In the genomic region with DNA sequence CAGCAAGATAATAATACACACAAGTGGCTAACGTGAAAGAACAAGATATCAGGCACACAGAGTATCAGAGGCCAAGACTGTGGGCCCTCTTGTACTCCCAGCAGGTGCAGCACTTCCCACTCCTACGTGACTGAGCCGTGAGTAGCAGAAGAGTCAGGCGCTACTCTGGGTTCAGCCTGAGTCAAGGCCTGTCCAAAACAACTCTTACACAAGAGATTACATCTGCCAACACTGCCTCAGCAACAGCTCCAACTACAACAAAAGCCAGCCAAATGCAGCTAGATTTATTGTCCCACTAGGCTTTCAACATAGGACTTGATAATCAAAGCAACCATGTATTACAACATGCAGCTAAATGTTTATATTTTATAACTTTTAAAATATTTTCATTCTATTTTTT, we compare ENCODE assay signal across 8 cellular contexts. TPM values are rescaled to one million over a fixed set of nuclear protein-coding genes. Genes with fewer than 3 reads are reported as not detected.
DNase-seq lines count a peak whose midpoint lies in the region; ATAC-seq and TF ChIP-seq lines count a peak whose summit lies in the region.

No MANE protein-coding gene starts in this region.

- ATAC-seq in HG03457 (IDR thresholded peaks at IDR 0.05; ENCODE audit: unreplicated experiment): no peak

- in situ Hi-C loops in GM13976 (cut with MboI; ENCODE audit: low sequenced_read_pairs, unreplicated experiment): no loop called here

- CTCF ChIA-PET in HEK293T (lab: Yijun Ruan, JAX): no interaction called here

- DNase-seq in AG08396 (ENCODE audit: low spot score) (peak; percentile 58), NCI-H2107 (lab: John Stamatoyannopoulos, UW) (peak; percentile 16), epithelial cell of prostate (ENCODE audit: low read depth, low spot score) (peak; percentile 68), mucosa of gallbladder (ENCODE audit: low spot score) (peak; percentile 43), HEK293T (ENCODE audit: extremely low spot score) (no peak), GM13976 (ENCODE audit: low spot score) (no peak)
- no peak for DNase-seq in activated CD8-positive, alpha-beta memory T cell treated with anti-CD3 and anti-CD28 coated beads, Interleukin-2, amount 50 U/mL, for 48 hours

- H3K27ac ChIP-seq in epithelial cell of prostate: peak overlapping the region; percentile 39

- no peak for TF ChIP-seq CTCF in GM13976 (IDR thresholded peaks at IDR 0.05; ENCODE audit: borderline replicate concordance, control extremely low read depth, extremely low read depth, insufficient read depth, missing control alignments)

- POLR2A ChIA-PET in HEK293T (lab: Yijun Ruan, JAX): no interaction called here

TF ChIP-seq in HEK293T, 16 proteins besides CTCF, POLR2A, EP300 and RAD21:
- no peak for TF ChIP-seq L3MBTL2 (conservative IDR thresholded peaks at IDR 0.05)
- TF ChIP-seq, protein P1, sequence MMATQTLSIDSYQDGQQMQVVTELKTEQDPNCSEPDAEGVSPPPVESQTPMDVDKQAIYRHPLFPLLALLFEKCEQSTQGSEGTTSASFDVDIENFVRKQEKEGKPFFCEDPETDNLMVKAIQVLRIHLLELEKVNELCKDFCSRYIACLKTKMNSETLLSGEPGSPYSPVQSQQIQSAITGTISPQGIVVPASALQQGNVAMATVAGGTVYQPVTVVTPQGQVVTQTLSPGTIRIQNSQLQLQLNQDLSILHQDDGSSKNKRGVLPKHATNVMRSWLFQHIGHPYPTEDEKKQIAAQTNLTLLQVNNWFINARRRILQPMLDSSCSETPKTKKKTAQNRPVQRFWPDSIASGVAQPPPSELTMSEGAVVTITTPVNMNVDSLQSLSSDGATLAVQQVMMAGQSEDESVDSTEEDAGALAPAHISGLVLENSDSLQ (IDR thresholded peaks at IDR 0.05): no peak
- TF ChIP-seq ELF4 (IDR thresholded peaks at IDR 0.05): no peak
- TF ChIP-seq FOXM1 (IDR thresholded peaks at IDR 0.05; ENCODE audit: borderline replicate concordance): no peak
- no peak for TF ChIP-seq SUZ12 (IDR thresholded peaks at IDR 0.05)
- no peak for TF ChIP-seq TARDBP (IDR thresholded peaks at IDR 0.05)
- no peak for TF ChIP-seq LEF1 (IDR thresholded peaks at IDR 0.05; ENCODE audit: borderline replicate concordance)
- no peak for TF ChIP-seq CTBP1 (IDR thresholded peaks at IDR 0.05; ENCODE audit: borderline replicate concordance)
- no peak for TF ChIP-seq FOXA1 (IDR thresholded peaks at IDR 0.05)
- TF ChIP-seq HDGF (IDR thresholded peaks at IDR 0.05; ENCODE audit: borderline replicate concordance): no peak

RNA-seq across cellular contexts. Expression of a gene that starts 56.2 kb away (rescaled TPM):
- total RNA-seq in mucosa of gallbladder: 49.6 TPM

Comparison
In these comparisons a context has a peak if more than half of its experiments do, and no peak if none do; other contexts are left out.
1. DNase-seq: peak in AG08396 (single experiment), NCI-H2107 (single experiment), epithelial cell of prostate (single experiment) and mucosa of gallbladder (single experiment); none in HEK293T (single experiment), activated CD8-positive, alpha-beta memory T cell treated with anti-CD3 and anti-CD28 coated beads, Interleukin-2, amount 50 U/mL, for 48 hours (single experiment) and GM13976 (single experiment).